Comparison of ENCODE assay signal across 18 cellular contexts in genomic region chr2:33665039-33665438, GRCh38.
DNase-seq lines count a peak whose midpoint lies in the region; ATAC-seq and TF ChIP-seq lines count a peak whose summit lies in the region.
"Had no signal": no experiment of that assay in that cellular context is flagged by ENCODE, and none has a peak within 500 bp of the region (broad histone marks: within the 10 kb centered on the region; RNA-seq: fewer than 3 reads in every experiment).

No MANE protein-coding gene starts in this region.

- POLR2A ChIA-PET in HEK293 (lab: Yijun Ruan, JAX), result no interaction called here

- H3K4me3 ChIP-seq in HEK293 (ENCODE audit: low read depth, low read length), result no peak overlapping the region
- no peak overlapping the region for H3K4me3 ChIP-seq in NB4 (ENCODE audit: low read depth, low read length)
- H3K4me3 ChIP-seq in astrocyte of the spinal cord (ENCODE audit: low read depth, low read length), result no peak overlapping the region
- no peak overlapping the region for H3K4me3 ChIP-seq in mesendoderm (ENCODE audit: low read length)
- H3K4me3 ChIP-seq: A549; BLaER1 treated with 17β-estradiol and CSF1 and Interleukin-3, amounts not matched to agents 10 nM and 100 nM had no signal

- H2AK5ac ChIP-seq in mesendoderm (ENCODE audit: low read length), result no peak overlapping the region

- H3K4me1 ChIP-seq in HEK293 (ENCODE audit: control insufficient read depth, insufficient read depth, low read length) (no peaks in the 10 kb centered on the region), mesendoderm (ENCODE audit: control insufficient read depth, low read depth, low read length) (no peaks in the 10 kb centered on the region)
- H3K4me1 ChIP-seq: A549; BLaER1 treated with 17β-estradiol and CSF1 and Interleukin-3, amounts not matched to agents 10 nM and 100 nM; Caco-2 had no signal

- H3K36me3 ChIP-seq in HEK293 (ENCODE audit: control insufficient read depth in 2 of 2, insufficient read depth in 1 of 2, low read length in 2 of 2), result no peaks in the 10 kb centered on the region
- H3K36me3 ChIP-seq in mesendoderm (ENCODE audit: control insufficient read depth, insufficient read depth, low read length), result no peaks in the 10 kb centered on the region
- H3K36me3 ChIP-seq: BLaER1 treated with 17β-estradiol and CSF1 and Interleukin-3, amounts not matched to agents 10 nM and 100 nM had no signal

- H2BK120ac ChIP-seq in mesendoderm (ENCODE audit: low read depth, low read length), result no peak overlapping the region

- TF ChIP-seq CTCF in HEK293 (tag by site-specific recombination; IDR thresholded peaks at IDR 0.05) (no peak), NB4 (IDR thresholded peaks at IDR 0.05; ENCODE audit: low read depth, low read length) (no peak), astrocyte of the spinal cord (IDR thresholded peaks at IDR 0.05; ENCODE audit: low read depth, low read length) (no peak)

- WGBS in mesendoderm (ENCODE audit: extremely low coverage, insufficient coverage, low lambda C conversion rate), result no CpG with 5 or more reads among the region's 1 CpG

- H3K9ac ChIP-seq in mesendoderm (ENCODE audit: low read length), result no peak overlapping the region
- H3K9ac ChIP-seq: BLaER1 treated with 17β-estradiol and CSF1 and Interleukin-3, amounts not matched to agents 10 nM and 100 nM had no signal

- in situ Hi-C loops in astrocyte of the spinal cord (cut with HindIII; ENCODE audit: low sequenced_read_pairs), result no loop called here

- CTCF ChIA-PET in HEK293 (lab: Yijun Ruan, JAX), result no interaction called here

- H3K56ac ChIP-seq in mesendoderm (ENCODE audit: low read length), result no peak overlapping the region

- no peak overlapping the region for H2BK15ac ChIP-seq in mesendoderm (replicated peaks; ENCODE audit: low read depth)

- no peak overlapping the region for H2BK5ac ChIP-seq in mesendoderm (ENCODE audit: low read length)

- peak; percentile 30 for DNase-seq in NB4 (ENCODE audit: low read depth)
- peak; percentile 5 for DNase-seq in astrocyte of the spinal cord (ENCODE audit: low read depth, low spot score)
- DNase-seq in mesendoderm, result peak; percentile 31
- no peak for DNase-seq in iPS-NIHi7 (ENCODE audit: extremely low spot score)
- DNase-seq in NCI-H2081 treated with DMSO at 0.1 percent for 48 hours (lab: John Stamatoyannopoulos, UW), result no peak
- DNase-seq: AML-193; Caco-2; Calu3; CD4-positive, alpha-beta T cell; CD8-positive, alpha-beta T cell; DMS79 treated with DMSO at 0.1 percent for 48 hours; GF-D8 had no signal

- no peak overlapping the region for H4K5ac ChIP-seq in mesendoderm (ENCODE audit: low read length)

- H3K4ac ChIP-seq in mesendoderm (ENCODE audit: low read depth, low read length), result no peak overlapping the region

- no peak overlapping the region for H3K27ac ChIP-seq in HEK293 (ENCODE audit: extremely low read depth, low read depth, low read length)
- no peak overlapping the region for H3K27ac ChIP-seq in mesendoderm (ENCODE audit: low read depth, low read length)
- H3K27ac ChIP-seq: 22Rv1; A549; BLaER1 treated with 17β-estradiol and CSF1 and Interleukin-3, amounts not matched to agents 10 nM and 100 nM; C4-2B had no signal

- no peaks in the 10 kb centered on the region for H3K79me1 ChIP-seq in mesendoderm (ENCODE audit: low read length)

- TF ChIP-seq POLR2A in NB4 (IDR thresholded peaks at IDR 0.05; ENCODE audit: extremely low read depth, insufficient read length), result no peak

- H3K4me2 ChIP-seq in mesendoderm (ENCODE audit: low read length), result no peak overlapping the region
- H3K4me2 ChIP-seq: A549; BLaER1 treated with 17β-estradiol and CSF1 and Interleukin-3, amounts not matched to agents 10 nM and 100 nM had no signal

- no peaks in the 10 kb centered on the region for H3K9me3 ChIP-seq in HEK293 (ENCODE audit: control insufficient read depth, insufficient read depth, low read depth, low read length)
- H3K9me3 ChIP-seq: A549, Caco-2 had no signal

- no peaks in the 10 kb centered on the region for H3K79me2 ChIP-seq in mesendoderm (ENCODE audit: control insufficient read depth, insufficient read depth, low read length)

- no peaks in the 10 kb centered on the region for H3K27me3 ChIP-seq in mesendoderm (ENCODE audit: insufficient read depth, low read length, poor library complexity)
- H3K27me3 ChIP-seq: BLaER1 treated with 17β-estradiol and CSF1 and Interleukin-3, amounts not matched to agents 10 nM and 100 nM had no signal

- H3K23ac ChIP-seq in mesendoderm (ENCODE audit: low read length), result no peak overlapping the region

- no peak overlapping the region for H4K8ac ChIP-seq in mesendoderm (ENCODE audit: low read depth, low read length)

- no peak overlapping the region for H3K18ac ChIP-seq in mesendoderm (ENCODE audit: low read length)

- ATAC-seq in HG03378 (IDR thresholded peaks at IDR 0.05; ENCODE audit: unreplicated experiment), result no peak
- ATAC-seq: A549; CD8-positive, alpha-beta T cell had no signal

TF ChIP-seq in HEK293, 187 proteins besides CTCF, POLR2A, EP300 and RAD21:
- TF ChIP-seq ZNF174 (tag by site-specific recombination; IDR thresholded peaks at IDR 0.05) (no peak), ZNF626 (tag by site-specific recombination; IDR thresholded peaks at IDR 0.05) (0 out of 2 replicates have a peak, but pooled peaks have one; percentile 57), ZNF184 (tag by site-specific recombination; IDR thresholded peaks at IDR 0.05) (no peak), PBX3 (CRISPR knock-in tag; IDR thresholded peaks at IDR 0.05) (no peak), ZNF366 (tag by site-specific recombination; conservative IDR thresholded peaks at IDR 0.05) (no peak), ZXDB (tag by site-specific recombination; IDR thresholded peaks at IDR 0.05) (no peak), SETDB1 (IDR thresholded peaks at IDR 0.05; ENCODE audit: insufficient read length, low read length) (peak; percentile 89)

Comparison
In these comparisons a context has a peak if more than half of its experiments do, and no peak if none do; other contexts are left out.
1. DNase-seq: peak in NB4 (single experiment), astrocyte of the spinal cord (single experiment) and mesendoderm (single experiment); none in iPS-NIHi7 (single experiment) and NCI-H2081 treated with DMSO at 0.1 percent for 48 hours (single experiment).